Comparison of ENCODE assay signal across 8 cellular contexts in the genomic region with DNA sequence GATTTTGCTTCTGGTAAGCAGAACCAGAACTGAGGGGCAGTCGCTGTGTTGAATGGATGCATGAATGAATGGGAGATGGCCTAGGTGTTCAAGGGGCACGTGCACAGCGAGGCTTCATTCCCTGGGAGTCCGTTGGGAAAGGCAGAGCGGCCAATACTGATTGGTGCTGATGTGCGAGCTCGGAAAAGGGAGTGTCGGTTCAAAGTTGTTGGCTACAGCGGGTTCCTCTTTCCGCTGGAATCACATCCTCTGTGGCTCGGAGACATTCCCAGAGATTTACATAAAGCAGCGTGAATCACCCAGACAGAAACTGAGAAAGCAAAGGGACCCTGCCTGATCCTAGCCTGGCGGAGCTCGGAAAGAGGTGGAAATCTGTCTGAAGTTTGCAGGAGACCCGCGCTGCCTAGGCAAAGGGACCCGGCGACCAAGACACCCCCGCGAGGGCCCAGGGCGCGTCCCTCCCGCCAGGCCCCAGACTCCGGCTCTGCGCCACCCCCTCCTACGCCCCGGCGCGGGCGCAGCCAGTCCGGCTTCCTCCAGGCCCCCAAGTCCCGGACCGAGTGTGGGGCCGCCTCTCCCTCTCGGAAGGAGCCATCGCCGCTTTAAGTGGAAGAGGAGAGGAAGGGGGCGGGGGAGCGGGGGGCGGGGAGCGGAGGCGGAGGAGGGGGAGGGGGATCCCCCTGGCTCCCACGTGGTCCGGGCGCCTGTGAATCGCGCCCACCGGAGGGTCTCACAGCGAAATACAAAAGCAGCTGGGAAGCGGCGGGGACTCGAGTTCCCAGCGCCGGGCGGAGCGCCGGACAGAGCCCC. TPM values are rescaled to one million over a fixed set of nuclear protein-coding genes. Genes with fewer than 3 reads are reported as not detected.
DNase-seq lines count a peak whose midpoint lies in the region; ATAC-seq and TF ChIP-seq lines count a peak whose summit lies in the region.

A gene with protein sequence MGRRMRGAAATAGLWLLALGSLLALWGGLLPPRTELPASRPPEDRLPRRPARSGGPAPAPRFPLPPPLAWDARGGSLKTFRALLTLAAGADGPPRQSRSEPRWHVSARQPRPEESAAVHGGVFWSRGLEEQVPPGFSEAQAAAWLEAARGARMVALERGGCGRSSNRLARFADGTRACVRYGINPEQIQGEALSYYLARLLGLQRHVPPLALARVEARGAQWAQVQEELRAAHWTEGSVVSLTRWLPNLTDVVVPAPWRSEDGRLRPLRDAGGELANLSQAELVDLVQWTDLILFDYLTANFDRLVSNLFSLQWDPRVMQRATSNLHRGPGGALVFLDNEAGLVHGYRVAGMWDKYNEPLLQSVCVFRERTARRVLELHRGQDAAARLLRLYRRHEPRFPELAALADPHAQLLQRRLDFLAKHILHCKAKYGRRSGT (plus strand): TSS at position 774 of the 810 bp plus-strand sequence. CDS start 177 bp downstream, outside the sequence.

- TF ChIP-seq CTCF in glutamatergic neuron (IDR thresholded peaks at IDR 0.05; ENCODE audit: partially characterized antibody, unreplicated experiment), result no peak

- peaks cover 14% of the 10 kb centered on the region for H3K4me1 Mint-ChIP-seq in activated naive CD8-positive, alpha-beta T cell treated with anti-CD3 and anti-CD28 coated beads, Interleukin-2, amount 50 U/mL, for 24 hours
- peaks cover 24% of the 10 kb centered on the region for H3K4me1 Mint-ChIP-seq in glutamatergic neuron (ENCODE audit: low read depth, unreplicated experiment)

- peak within 1 kb of the TSS; percentile 42 for H3K27ac Mint-ChIP-seq in activated naive CD8-positive, alpha-beta T cell treated with anti-CD3 and anti-CD28 coated beads, Interleukin-2, amount 50 U/mL, for 24 hours
- peak within 1 kb of the TSS; percentile 99 for H3K27ac Mint-ChIP-seq in glutamatergic neuron (ENCODE audit: unreplicated experiment)

- peak within 1 kb of the TSS; percentile 72 for H3K4me3 Mint-ChIP-seq in activated naive CD8-positive, alpha-beta T cell treated with anti-CD3 and anti-CD28 coated beads, Interleukin-2, amount 50 U/mL, for 24 hours
- H3K4me3 Mint-ChIP-seq in glutamatergic neuron (ENCODE audit: unreplicated experiment), result peak within 1 kb of the TSS; percentile 95

- peaks cover 61% of the 10 kb centered on the region for H3K27me3 Mint-ChIP-seq in activated naive CD8-positive, alpha-beta T cell treated with anti-CD3 and anti-CD28 coated beads, Interleukin-2, amount 50 U/mL, for 24 hours
- peaks cover 15% of the 10 kb centered on the region for H3K27me3 Mint-ChIP-seq in glutamatergic neuron (ENCODE audit: unreplicated experiment)

- DNase-seq in Ammon's horn (ENCODE audit: low spot score) (peak; percentile 54), NCI-H748 (lab: John Stamatoyannopoulos, UW; ENCODE audit: unreplicated experiment) (peak; percentile 96), glutamatergic neuron (peak; percentile 85), non-pigmented ciliary epithelial cell (ENCODE audit: low read depth) (peak; percentile 77), NCI-H2107 treated with DMSO at 0.1 percent for 48 hours (lab: John Stamatoyannopoulos, UW; ENCODE audit: unreplicated experiment) (no peak)
- peak; percentile 26 for DNase-seq in activated naive CD8-positive, alpha-beta T cell treated with anti-CD3 and anti-CD28 coated beads, Interleukin-2, amount 50 U/mL, for 24 hours

- no peaks in the 10 kb centered on the region for H3K9me3 Mint-ChIP-seq in activated naive CD8-positive, alpha-beta T cell treated with anti-CD3 and anti-CD28 coated beads, Interleukin-2, amount 50 U/mL, for 24 hours
- peaks cover 20% of the 10 kb centered on the region for H3K9me3 Mint-ChIP-seq in glutamatergic neuron (ENCODE audit: unreplicated experiment)

- TF ChIP-seq POLR2A in GM18526 (IDR thresholded peaks at IDR 0.05; ENCODE audit: extremely low read depth, insufficient read length), result peak; percentile 17

- no peaks in the 10 kb centered on the region for H3K36me3 Mint-ChIP-seq in activated naive CD8-positive, alpha-beta T cell treated with anti-CD3 and anti-CD28 coated beads, Interleukin-2, amount 50 U/mL, for 24 hours (ENCODE audit: low read depth)
- no peaks in the 10 kb centered on the region for H3K36me3 Mint-ChIP-seq in glutamatergic neuron (ENCODE audit: unreplicated experiment)

- peak; percentile 31 for ATAC-seq in HG03095 (IDR thresholded peaks at IDR 0.05; ENCODE audit: unreplicated experiment)
- peak; percentile 11 for ATAC-seq in activated naive CD8-positive, alpha-beta T cell treated with anti-CD3 and anti-CD28 coated beads, Interleukin-2, amount 50 U/mL, for 24 hours

RNA-seq across cellular contexts. Expression of the gene that starts here (rescaled TPM):
- 74.3 TPM for total RNA-seq in glutamatergic neuron (ENCODE audit: unreplicated experiment)
